ENCODE assay signal across 7 cellular contexts in genomic region chr1:228736844-228737415, GRCh38. TPM values are rescaled to one million over a fixed set of nuclear protein-coding genes. Genes with fewer than 3 reads are reported as not detected.
A peak's percentile ranks its signal among the peaks of the same experiment; 100 is the strongest.
DNase-seq lines count a peak whose midpoint lies in the region; ATAC-seq and TF ChIP-seq lines count a peak whose summit lies in the region.

No MANE protein-coding gene starts in this region.

- H2BK5ac ChIP-seq in IMR-90 (ENCODE audit: low read depth, low read length, poor library complexity, severe bottlenecking): no peak overlapping the region

- H4K91ac ChIP-seq in IMR-90 (ENCODE audit: insufficient read depth, low read depth, low read length): no peak overlapping the region

- intact Hi-C loops in IMR-90 (cut with micrococcal nuclease) (loop anchor here (5.0 to 10.0 kb wide), 2 partner anchors 225 to 518 kb away; no protein-coding TSS in a partner anchor), breast epithelium (cut with DNase I; ENCODE audit: low total_unique reads) (no loop called here), testis (cut with DNase I; ENCODE audit: low total_unique reads) (loop anchor here (10.0 kb wide), 1 partner anchor 488 kb away; no protein-coding TSS in a partner anchor)
- intact Hi-C loops in activated naive CD4-positive, alpha-beta T cell treated with anti-CD3 and anti-CD28 coated beads for 36 hours (cut with micrococcal nuclease): loop anchor here (2.0 to 5.0 kb wide), 5 partner anchors 55 to 515 kb away; no protein-coding TSS in a partner anchor

- H2BK20ac ChIP-seq in IMR-90 (ENCODE audit: low read depth, low read length): no peak overlapping the region

- BruUV-seq in IMR-90 (replicated peaks; lab: Mats Ljungman, UMichigan): no TSS peak

- CTCF ChIA-PET in IMR-90 (lab: Yijun Ruan, JAX): interaction anchor here (1.2 kb wide), 1 partner anchor 490 kb away, joined by 4 read pairs; no protein-coding TSS in a partner anchor
- CTCF ChIA-PET in activated naive CD4-positive, alpha-beta T cell treated with anti-CD3 and anti-CD28 coated beads for 36 hours (lab: Charles Lee): interaction anchor here (1.9 to 3.0 kb wide), 2 partner anchors 58 to 491 kb away, joined by 8 to 18 read pairs; no protein-coding TSS in a partner anchor

- H3K27ac ChIP-seq in IMR-90 (ENCODE audit: insufficient read depth, low read length): no peak overlapping the region
- peak overlapping the region; percentile 92 to 94 for H3K27ac ChIP-seq in breast epithelium
- H3K27ac ChIP-seq in mesodermal cell (ENCODE audit: low read depth, low read length, severe bottlenecking): peak overlapping the region; percentile 16
- peak overlapping the region; percentile 84 to 88 for H3K27ac ChIP-seq in testis

- peaks cover 3% of the 10 kb centered on the region for H3K4me1 Mint-ChIP-seq in activated naive CD4-positive, alpha-beta T cell treated with anti-CD3 and anti-CD28 coated beads for 36 hours (ENCODE audit: low read depth)

- peak overlapping the region; percentile 65; the same call in 1 of the 2 replicates for H3K9ac ChIP-seq in IMR-90 (ENCODE audit: low read depth, low read length)

- no peaks in the 10 kb centered on the region for H3K36me3 Mint-ChIP-seq in activated naive CD4-positive, alpha-beta T cell treated with anti-CD3 and anti-CD28 coated beads for 36 hours (ENCODE audit: low read depth)

- H4K20me1 ChIP-seq in IMR-90 (ENCODE audit: insufficient read depth, low read length): no peaks in the 10 kb centered on the region

- in situ Hi-C loops in IMR-90 (cut with MboI; ENCODE audit: low sequenced_read_pairs): loop anchor here (10.0 kb wide), 1 partner anchor 498 kb away; no protein-coding TSS in a partner anchor

- H3K23ac ChIP-seq in IMR-90 (ENCODE audit: low read depth, low read length): no peak overlapping the region

- dilution Hi-C loops in IMR-90 (cut with HindIII; ENCODE audit: low sequenced_read_pairs, unreplicated experiment): no loop called here

- no peaks in the 10 kb centered on the region for H3K79me1 ChIP-seq in IMR-90 (ENCODE audit: low read depth in 1 of 2, low read length in 2 of 2)

- no peak overlapping the region for H3K18ac ChIP-seq in IMR-90 (ENCODE audit: low read depth, low read length)

- no peak overlapping the region for H2BK15ac ChIP-seq in IMR-90 (ENCODE audit: low read depth, low read length)

- no peak overlapping the region for H3K4me3 Mint-ChIP-seq in activated naive CD4-positive, alpha-beta T cell treated with anti-CD3 and anti-CD28 coated beads for 36 hours

- H3K9me3 ChIP-seq in IMR-90 (ENCODE audit: control insufficient read depth, insufficient read depth, low read length) (no peaks in the 10 kb centered on the region), breast epithelium (no peaks in the 10 kb centered on the region), mesodermal cell (ENCODE audit: control insufficient read depth, low read length) (no peaks in the 10 kb centered on the region), testis (no peaks in the 10 kb centered on the region)

- no peak for DNase-seq in IMR-90
- no peak for DNase-seq in breast epithelium (ENCODE audit: low spot score in 2 of 2)
- no peak for DNase-seq in testis
- DNase-seq in NCI-H1436 treated with DMSO at 0.1 percent for 48 hours (lab: John Stamatoyannopoulos, UW): no peak
- no peak for DNase-seq in SIG-M5 (lab: John Stamatoyannopoulos, UW)
- no peak for DNase-seq in activated naive CD4-positive, alpha-beta T cell treated with anti-CD3 and anti-CD28 coated beads for 36 hours

- no peak for TF ChIP-seq RAD21 in IMR-90 (IDR thresholded peaks at IDR 0.05; ENCODE audit: low read length)

- no peak for ATAC-seq in IMR-90 (ENCODE audit: low read depth)

- no CpG with 5 or more reads among the region's 4 CpGs for WGBS in IMR-90 (ENCODE audit: extremely low coverage in 2 of 2, insufficient read length in 1 of 2), 2 experiments
- 70 to 100% methylated on average over 2 of the region's 4 CpGs for WGBS in mesodermal cell (ENCODE audit: insufficient coverage in 2 of 2), 2 experiments
- 44 to 49% methylated on average over 4 of the region's 4 CpGs for WGBS in testis, 2 donors

- H3K9me1 ChIP-seq in IMR-90 (ENCODE audit: insufficient read depth, low read length): no peaks in the 10 kb centered on the region

- no peak overlapping the region for H3K14ac ChIP-seq in IMR-90 (replicated peaks; ENCODE audit: low read depth, low read length)

- no peak overlapping the region for H3K27ac Mint-ChIP-seq in activated naive CD4-positive, alpha-beta T cell treated with anti-CD3 and anti-CD28 coated beads for 36 hours

- no peak overlapping the region for H2AK5ac ChIP-seq in IMR-90 (ENCODE audit: low read depth, low read length)

- no peaks in the 10 kb centered on the region for H3K9me3 Mint-ChIP-seq in activated naive CD4-positive, alpha-beta T cell treated with anti-CD3 and anti-CD28 coated beads for 36 hours

- H2BK120ac ChIP-seq in IMR-90 (ENCODE audit: low read depth, low read length): no peak overlapping the region

- H2AFZ ChIP-seq in IMR-90 (replicated peaks; ENCODE audit: low read length, poor library complexity): no peak overlapping the region

- POLR2A ChIA-PET in IMR-90 (lab: Charles Lee; ENCODE audit: unreplicated experiment): no interaction called here

- peaks cover 5% of the 10 kb centered on the region for H3K27me3 Mint-ChIP-seq in activated naive CD4-positive, alpha-beta T cell treated with anti-CD3 and anti-CD28 coated beads for 36 hours (ENCODE audit: low read depth)

- no peak overlapping the region for H3K4ac ChIP-seq in IMR-90 (ENCODE audit: low read depth, low read length)

- H4K8ac ChIP-seq in IMR-90 (ENCODE audit: low read depth in 2 of 2, low read length in 2 of 2): no peak overlapping the region

- H3K36me3 ChIP-seq in IMR-90 (ENCODE audit: control insufficient read depth, insufficient read depth, low read length) (peaks cover 22% of the 10 kb centered on the region), breast epithelium (no peaks in the 10 kb centered on the region), mesodermal cell (ENCODE audit: control insufficient read depth, insufficient read depth, low read length) (peaks cover 27% of the 10 kb centered on the region), testis (ENCODE audit: low read depth, missing control alignments) (no peaks in the 10 kb centered on the region)

- peaks cover 13% of the 10 kb centered on the region for H3K27me3 ChIP-seq in IMR-90 (ENCODE audit: control insufficient read depth, insufficient read depth, low read length)
- H3K27me3 ChIP-seq in breast epithelium: no peaks in the 10 kb centered on the region
- no peaks in the 10 kb centered on the region for H3K27me3 ChIP-seq in testis

- no peak overlapping the region for H4K5ac ChIP-seq in IMR-90 (ENCODE audit: low read depth, low read length)

- H3K4me1 ChIP-seq in IMR-90 (ENCODE audit: control insufficient read depth, insufficient read depth, low read length) (no peaks in the 10 kb centered on the region; the same call in 1 of the 2 replicates), breast epithelium (peaks cover 0 to 2% of the 10 kb centered on the region in 2 donors), mesodermal cell (ENCODE audit: control insufficient read depth, insufficient read depth, low read length, poor library complexity, severe bottlenecking) (peaks cover 4% of the 10 kb centered on the region), testis (peaks cover 23% of the 10 kb centered on the region)

- TF ChIP-seq CTCF in IMR-90 (conservative IDR thresholded peaks at IDR 0.05; ENCODE audit: low read depth, low read length): no peak
- TF ChIP-seq CTCF in breast epithelium (IDR thresholded peaks at IDR 0.05): no peak
- no peak for TF ChIP-seq CTCF in testis (IDR thresholded peaks at IDR 0.05)

- H3K4me2 ChIP-seq in IMR-90 (ENCODE audit: low read depth, low read length): peak overlapping the region; percentile 55; the same call in 1 of the 2 replicates

- H3K4me3 ChIP-seq in IMR-90 (ENCODE audit: insufficient read depth, low read depth, low read length) (peak overlapping the region; percentile 62; the same call in 1 of the 2 replicates), breast epithelium (peak overlapping the region; percentile 84 to 87 (median 87)), mesodermal cell (ENCODE audit: extremely low read depth, insufficient read depth, low read length, poor library complexity, severe bottlenecking) (peak overlapping the region; percentile 68), testis (peak overlapping the region; percentile 81 to 83)

- no peak overlapping the region for H3K56ac ChIP-seq in IMR-90 (ENCODE audit: extremely low read depth, insufficient read depth, low read length)

- no peak overlapping the region for H2AK9ac ChIP-seq in IMR-90 (replicated peaks; ENCODE audit: low read depth, low read length, poor library complexity)

- TF ChIP-seq POLR2A in IMR-90 (IDR thresholded peaks at IDR 0.05; ENCODE audit: low read depth, low read length) (no peak), breast epithelium (IDR thresholded peaks at IDR 0.05) (no peak), testis (IDR thresholded peaks at IDR 0.05) (no peak)

TF ChIP-seq in IMR-90, 13 proteins besides CTCF, POLR2A, EP300 and RAD21 (continues in another document):
- TF ChIP-seq MAZ (IDR thresholded peaks at IDR 0.05; ENCODE audit: borderline replicate concordance, low read depth, low read length) (no peak), NFE2L2 (IDR thresholded peaks at IDR 0.05; ENCODE audit: low read depth, low read length) (no peak), SMC3 (IDR thresholded peaks at IDR 0.05; ENCODE audit: low read depth, low read length) (no peak), BHLHE40 (IDR thresholded peaks at IDR 0.05; ENCODE audit: low read depth, low read length) (no peak), RCOR1 (IDR thresholded peaks at IDR 0.05; ENCODE audit: insufficient replicate concordance, low read length) (no peak), CEBPB (IDR thresholded peaks at IDR 0.05; ENCODE audit: low read depth, low read length) (no peak)

RNA-seq across cellular contexts. Expression of gene RHOU, which starts 1.7 kb away (rescaled TPM):
- total RNA-seq in IMR-90 (2012; rRNA removed) (0.72 and 0.83 TPM in 2 replicates), breast epithelium (10 to 100 TPM; 28.8 to 31.5 (median 29.7) TPM), testis (10 to 100 TPM; 31.0 to 33.6 TPM)
- polyA plus RNA-seq in IMR-90 (2012; rRNA removed) (0.27 and 0.44 TPM in 2 replicates), testis (ENCODE audit: insufficient read depth, low read depth, low replicate concordance) (32.6 TPM)
- 0.15 and 0.20 TPM in 2 replicates for polyA plus RNA-seq in IMR-90 (2012; cell fraction: cytosol; rRNA removed)
- 0.09 and 0.45 TPM in 2 replicates for polyA plus RNA-seq in IMR-90 (2012; cell fraction: nucleus; rRNA removed; ENCODE audit: low replicate concordance)
- 21.3 TPM for polyA plus RNA-seq in mesodermal cell (2013, experiment 1 of 2)
- polyA plus RNA-seq in mesodermal cell (2013, experiment 2 of 2): 22.2 TPM
- under 1 TPM; 0.17 to 0.35 TPM for total RNA-seq in activated naive CD4-positive, alpha-beta T cell treated with anti-CD3 and anti-CD28 coated beads for 36 hours

Comparison
In these comparisons a context has a peak if more than half of its experiments do, and no peak if none do; other contexts are left out.
1. RNA of gene RHOU, which starts 1.7 kb away (total RNA-seq): 31.0 to 33.6 TPM in testis and 28.8 to 31.5 TPM in breast epithelium; 0.72 to 0.83 TPM in IMR-90 and 0.17 to 0.35 TPM in activated naive CD4-positive, alpha-beta T cell treated with anti-CD3 and anti-CD28 coated beads for 36 hours; every median in the first group is over 10 times any median in the second.
2. Peak in every context shown above with its lines, with median percentiles within 50 percentile points of each other: H3K4me3 ChIP-seq.